In genomic region chr2:113890253-113891235, GRCh38 we compare ENCODE assay signal across 8 cellular contexts. TPM values are rescaled to one million over a fixed set of nuclear protein-coding genes. Genes with fewer than 3 reads are reported as not detected.
A peak's percentile ranks its signal among the peaks of the same experiment; 100 is the strongest.
DNase-seq lines count a peak whose midpoint lies in the region; ATAC-seq, FAIRE-seq and TF ChIP-seq lines count a peak whose summit lies in the region.

No MANE protein-coding gene starts in this region.

- FAIRE-seq in GM12892 (lab: Jason Lieb, UNC): peak; percentile 80

- H3K27ac ChIP-seq in coronary artery: peak overlapping the region; percentile 97 to 100
- H3K27ac ChIP-seq in left lung: peak overlapping the region; percentile 100

- no peak for DNase-seq in GM12892 (ENCODE audit: insufficient read length)
- DNase-seq in NCI-H1105 treated with DMSO at 0.1 percent for 48 hours (lab: John Stamatoyannopoulos, UW): peak; percentile 13
- DNase-seq in activated CD4-positive, alpha-beta T cell treated with anti-CD3 and anti-CD28 coated beads for 4 hours: peak; percentile 71 to 77
- peak; percentile 87 for DNase-seq in coronary artery (ENCODE audit: low spot score)
- peak; percentile 83 to 86 for DNase-seq in left lung
- peak; percentile 80 for DNase-seq in stimulated activated CD4-positive, alpha-beta T cell treated with anti-CD3 and anti-CD28 coated beads, Interleukin-4, amount 100 ng/mL, for 24 hours
- no peak for DNase-seq in NCI-H2107 (lab: John Stamatoyannopoulos, UW)

- no peak for TF ChIP-seq CTCF in coronary artery (IDR thresholded peaks at IDR 0.05)
- no peak for TF ChIP-seq CTCF in left lung (IDR thresholded peaks at IDR 0.05)

- intact Hi-C loops in left lung (cut with DNase I): no loop called here

- H3K36me3 ChIP-seq in left lung: peaks cover 0 to 9% of the 10 kb centered on the region in 2 donors

- TF ChIP-seq POLR2A in GM12892 (IDR thresholded peaks at IDR 0.05; ENCODE audit: low read depth, low read length): peak; percentile 93

- H3K4me3 ChIP-seq in coronary artery (peak overlapping the region; percentile 98), left lung (peak overlapping the region; percentile 96 to 99)

- no peaks in the 10 kb centered on the region for H3K9me3 ChIP-seq in left lung

- peaks cover 52 to 79% of the 10 kb centered on the region in 2 donors for H3K4me1 ChIP-seq in left lung

- peak; percentile 26 for ATAC-seq in HG02588 (IDR thresholded peaks at IDR 0.05; ENCODE audit: unreplicated experiment)
- peak; percentile 38 for ATAC-seq in left lung

- H3K27me3 ChIP-seq in left lung: no peaks in the 10 kb centered on the region

RNA-seq across cellular contexts. Expression of gene ACTR3, which starts 0.7 kb away (rescaled TPM):
- 339 TPM for polyA plus RNA-seq in GM12892 (2012; ENCODE audit: missing spikeins)
- total RNA-seq in left lung: 100 to 1,000 TPM; 213 to 324 TPM

Comparison
In these comparisons a context has a peak if more than half of its experiments do, and no peak if none do; other contexts are left out.
1. DNase-seq: peak in NCI-H1105 treated with DMSO at 0.1 percent for 48 hours (single experiment), activated CD4-positive, alpha-beta T cell treated with anti-CD3 and anti-CD28 coated beads for 4 hours (2 of 2), coronary artery (single experiment), left lung (2 of 2) and stimulated activated CD4-positive, alpha-beta T cell treated with anti-CD3 and anti-CD28 coated beads, Interleukin-4, amount 100 ng/mL, for 24 hours (single experiment); none in GM12892 (single experiment) and NCI-H2107 (single experiment).